ENCODE assay signal across 25 cellular contexts in the genomic region with DNA sequence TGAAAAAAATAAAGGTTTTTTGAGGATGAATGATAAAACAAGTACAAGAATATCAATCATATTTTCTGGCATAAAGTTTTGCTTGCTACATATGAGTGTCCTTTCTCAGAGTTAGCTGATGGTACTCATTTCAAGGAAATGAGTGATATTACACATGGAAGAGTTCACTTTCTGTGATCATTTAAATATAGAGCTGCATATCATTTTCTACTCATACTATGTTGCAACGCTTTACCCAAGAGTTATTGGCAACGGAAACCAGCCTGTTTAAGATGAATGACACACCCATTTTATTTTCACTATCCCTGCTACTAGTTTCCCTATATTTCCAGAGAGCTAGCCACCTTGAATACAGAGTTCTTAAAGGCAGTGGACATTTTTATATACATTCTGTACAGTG. TPM values are rescaled to one million over a fixed set of nuclear protein-coding genes. Genes with fewer than 3 reads are reported as not detected.
DNase-seq lines count a peak whose midpoint lies in the region; ATAC-seq, FAIRE-seq and TF ChIP-seq lines count a peak whose summit lies in the region.
"Had no signal": no experiment of that assay in that cellular context is flagged by ENCODE, and none has a peak within 500 bp of the region (broad histone marks: within the 10 kb centered on the region; RNA-seq: fewer than 3 reads in every experiment).

No MANE protein-coding gene starts in this region.

- no peak for TF ChIP-seq EP300 in tibial nerve (IDR thresholded peaks at IDR 0.05)

- peaks cover 27% of the 10 kb centered on the region for H3K4me1 ChIP-seq in psoas muscle
- no peaks in the 10 kb centered on the region for H3K4me1 ChIP-seq in mucosa of descending colon (ENCODE audit: low read depth)
- H3K4me1 ChIP-seq in tibial nerve, result no peaks in the 10 kb centered on the region
- H3K4me1 ChIP-seq: SJCRH30, upper lobe of left lung had no signal

- peak; percentile 16 for DNase-seq in SIG-M5 treated with dmso at 0.1 percent for 504 hours (lab: John Stamatoyannopoulos, UW; ENCODE audit: unreplicated experiment)
- no peak for DNase-seq in SIG-M5 (lab: John Stamatoyannopoulos, UW)
- DNase-seq in MV-4-11 (lab: John Stamatoyannopoulos, UW), result peak; percentile 56
- DNase-seq in bronchial epithelial cell (ENCODE audit: low read depth), result peak; percentile 34
- no peak for DNase-seq in psoas muscle
- DNase-seq in stimulated activated CD4-positive, alpha-beta T cell treated with anti-CD3 and anti-CD28 coated beads, Interleukin-1b, Interleukin-23, amount 100 ng/mL, for 48 hours, result no peak
- no peak for DNase-seq in mucosa of descending colon
- DNase-seq in tibial nerve (ENCODE audit: low spot score in 2 of 2), result no peak
- DNase-seq: activated CD4-positive, alpha-beta T cell treated with anti-CD3 and anti-CD28 coated beads, Interleukin-2, amount 50 U/mL, for 1 hour; activated naive CD4-positive, alpha-beta T cell treated with anti-CD3 and anti-CD28 coated beads for 36 hours; dorsolateral prefrontal cortex; head of caudate nucleus; kidney; left ventricle myocardium superior; mesendoderm; NCI-H2029; NCI-H2227 treated with DMSO at 0.1 percent for 48 hours; NCI-H526 treated with DMSO at 0.1 percent for 48 hours; ovary; SJCRH30; stimulated activated naive CD4-positive, alpha-beta T cell; T1000; upper lobe of left lung had no signal

- H3K27me3 ChIP-seq in bronchial epithelial cell (ENCODE audit: control insufficient read depth, insufficient read depth, low read length), result no peaks in the 10 kb centered on the region
- H3K27me3 ChIP-seq in psoas muscle (ENCODE audit: insufficient read depth in 3 of 3, low read length in 2 of 3), result no peaks in the 10 kb centered on the region
- no peaks in the 10 kb centered on the region for H3K27me3 ChIP-seq in tibial nerve
- H3K27me3 ChIP-seq: dorsolateral prefrontal cortex, ovary, SJCRH30, upper lobe of left lung had no signal

- TF ChIP-seq CTCF in bronchial epithelial cell (IDR thresholded peaks at IDR 0.05; ENCODE audit: insufficient read depth, low read length, severe bottlenecking) (no peak), psoas muscle (IDR thresholded peaks at IDR 0.05) (no peak), mucosa of descending colon (IDR thresholded peaks at IDR 0.05) (no peak), tibial nerve (IDR thresholded peaks at IDR 0.05) (no peak)

- FAIRE-seq in bronchial epithelial cell (lab: Jason Lieb, UNC), result no peak
- FAIRE-seq: kidney had no signal

- ATAC-seq in psoas muscle, result peak; percentile 56 to 91 (median 77)
- ATAC-seq in mucosa of descending colon, result no peak
- ATAC-seq: left ventricle myocardium superior had no signal

- 30 to 69% (median 44%) methylated on average over 2 of the region's 2 CpGs for WGBS in psoas muscle, 3 donors
- WGBS in tibial nerve, 2 donors, result 86 to 88% methylated on average over 2 of the region's 2 CpGs

- H3K4me3 ChIP-seq in bronchial epithelial cell (ENCODE audit: low read depth, low read length), result no peak overlapping the region
- H3K4me3 ChIP-seq in psoas muscle, result no peak overlapping the region
- H3K4me3 ChIP-seq in mucosa of descending colon, result no peak overlapping the region
- no peak overlapping the region for H3K4me3 ChIP-seq in tibial nerve
- H3K4me3 ChIP-seq: dorsolateral prefrontal cortex, ovary, SJCRH30, upper lobe of left lung had no signal

- intact Hi-C loops in psoas muscle (cut with DNase I) (no loop called here), mucosa of descending colon (cut with DNase I, micrococcal nuclease) (no loop called here)

- no peaks in the 10 kb centered on the region for H3K9me3 ChIP-seq in psoas muscle
- no peaks in the 10 kb centered on the region for H3K9me3 ChIP-seq in mucosa of descending colon
- H3K9me3 ChIP-seq in tibial nerve, result peaks cover 0 to 8% (median 0%) of the 10 kb centered on the region in 4 donors
- H3K9me3 ChIP-seq: ovary, SJCRH30, upper lobe of left lung had no signal

- H3K36me3 ChIP-seq in bronchial epithelial cell (ENCODE audit: control insufficient read depth, insufficient read depth, low read length) (no peaks in the 10 kb centered on the region), psoas muscle (ENCODE audit: insufficient read depth in 1 of 2, low read depth in 1 of 2) (no peaks in the 10 kb centered on the region), mucosa of descending colon (ENCODE audit: low read depth) (no peaks in the 10 kb centered on the region), tibial nerve (no peaks in the 10 kb centered on the region)
- H3K36me3 ChIP-seq: ovary, SJCRH30, upper lobe of left lung had no signal

- no peak for TF ChIP-seq POLR2A in tibial nerve (IDR thresholded peaks at IDR 0.05)

- H3K27ac ChIP-seq in psoas muscle (peak overlapping the region; percentile 44), tibial nerve (no peak overlapping the region)
- H3K27ac ChIP-seq: 22Rv1, dorsolateral prefrontal cortex, ovary, SJCRH30, upper lobe of left lung had no signal

RNA-seq across cellular contexts. Expression of a gene that starts 35.4 kb away (rescaled TPM):
- total RNA-seq in bronchial epithelial cell, result 3.4 and 5.9 TPM in 2 replicates
- 10 to 100 TPM; 23.5 to 34.5 (median 29.7) TPM for total RNA-seq in psoas muscle
- 1 to 10 TPM; 3.8 to 5.3 (median 4.3) TPM for polyA plus RNA-seq in psoas muscle
- 10 to 100 TPM in 2 of 3 donors, 1 to 10 TPM in 1; 4.6 to 53.6 (median 11.7) TPM for total RNA-seq in mucosa of descending colon
- 100 to 1,000 TPM; 157 to 175 (median 161) TPM for total RNA-seq in tibial nerve
- polyA plus RNA-seq: CD14-positive monocyte had no signal

Comparison
In these comparisons a context has a peak if more than half of its experiments do, and no peak if none do; other contexts are left out.
1. DNase-seq: peak in SIG-M5 treated with dmso at 0.1 percent for 504 hours (single experiment), MV-4-11 (single experiment) and bronchial epithelial cell (single experiment); none in SIG-M5 (single experiment), psoas muscle (0 of 2), stimulated activated CD4-positive, alpha-beta T cell treated with anti-CD3 and anti-CD28 coated beads, Interleukin-1b, Interleukin-23, amount 100 ng/mL, for 48 hours (single experiment), mucosa of descending colon (0 of 3) and tibial nerve (0 of 2).